Comparison of ENCODE assay signal across 8 cellular contexts in the genomic region with DNA sequence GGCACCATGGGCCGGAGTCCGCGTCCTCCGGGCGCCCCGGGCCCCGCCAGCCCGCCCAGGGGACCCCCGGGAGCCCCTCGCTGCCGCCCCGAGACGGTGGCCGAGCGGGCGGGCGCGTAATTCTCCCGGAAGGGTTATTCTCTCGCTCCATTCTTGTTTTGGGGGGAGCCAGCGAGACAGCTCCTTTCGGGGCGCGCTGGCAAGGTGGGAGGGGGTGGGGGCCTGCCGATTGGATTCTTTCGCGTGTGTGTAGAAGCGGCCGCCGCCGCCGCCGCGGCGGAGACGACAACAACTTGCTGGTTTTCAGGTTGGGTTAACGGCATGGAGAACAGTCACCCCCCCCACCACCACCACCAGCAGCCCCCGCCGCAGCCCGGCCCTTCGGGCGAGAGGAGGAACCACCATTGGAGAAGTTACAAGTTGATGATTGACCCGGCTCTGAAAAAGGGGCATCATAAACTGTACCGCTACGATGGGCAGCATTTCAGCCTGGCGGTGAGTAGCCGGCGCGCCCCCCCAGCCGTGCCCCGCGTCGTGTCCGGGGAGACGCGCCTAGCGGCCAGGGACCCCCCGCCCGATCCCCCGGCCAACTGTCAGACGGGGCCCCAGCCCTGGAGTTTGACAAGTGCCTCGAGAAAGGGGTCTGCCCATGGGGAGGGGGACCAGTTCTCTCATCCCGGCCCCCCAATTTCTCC. TPM values are rescaled to one million over a fixed set of nuclear protein-coding genes. Genes with fewer than 3 reads are reported as not detected.
DNase-seq lines count a peak whose midpoint lies in the region; ATAC-seq and TF ChIP-seq lines count a peak whose summit lies in the region.

No MANE protein-coding gene starts in this region.

- intact Hi-C loops in CD4-positive, alpha-beta T cell (cut with DNase I, micrococcal nuclease) = no loop called here

- no peaks in the 10 kb centered on the region for H3K9me3 Mint-ChIP-seq in CD4-positive, alpha-beta T cell

- H3K4me3 Mint-ChIP-seq in CD4-positive, alpha-beta T cell = peak overlapping the region; percentile 99

- no peaks in the 10 kb centered on the region for H3K27me3 ChIP-seq in CD4-positive, alpha-beta T cell (ENCODE audit: control insufficient read depth, insufficient read depth, low read length)
- H3K27me3 ChIP-seq in HUES6 (ENCODE audit: control insufficient read depth, insufficient read depth, low read length) (no peaks in the 10 kb centered on the region), mononuclear cell (ENCODE audit: insufficient read depth, low read length) (no peaks in the 10 kb centered on the region), tibial nerve (no peaks in the 10 kb centered on the region)

- peaks cover 60% of the 10 kb centered on the region for H3K36me3 Mint-ChIP-seq in CD4-positive, alpha-beta T cell (ENCODE audit: low read depth)

- H3K27ac ChIP-seq in CD4-positive, alpha-beta T cell (ENCODE audit: low read depth, low read length) = peak overlapping the region; percentile 74
- H3K27ac ChIP-seq in HUES6 (ENCODE audit: low read depth, low read length) (peak overlapping the region; percentile 45; the same call in 1 of the 2 replicates), tibial nerve (peak overlapping the region; percentile 87 to 100 (median 97))

- TF ChIP-seq POLR2A in tibial nerve (IDR thresholded peaks at IDR 0.05) = no peak

- H3K4me1 ChIP-seq in HUES6 (ENCODE audit: control insufficient read depth, insufficient read depth, low read length) = peaks cover 14% of the 10 kb centered on the region
- H3K4me1 ChIP-seq in mononuclear cell (ENCODE audit: insufficient read depth, low read length) = peaks cover 34% of the 10 kb centered on the region
- peaks cover 0 to 36% (median 23%) of the 10 kb centered on the region in 4 donors for H3K4me1 ChIP-seq in tibial nerve

- POLR2A ChIA-PET in CD4-positive, alpha-beta T cell (lab: Charles Lee) = interaction anchor here (0.9 to 34.6 kb wide), 10 partner anchors 1 to 1513 kb away, joined by 3 to 1869 read pairs (median 18); a partner anchor contains a TSS

- H3K4me3 ChIP-seq in HUES6 (ENCODE audit: low read depth, low read length) (peak overlapping the region; percentile 74), mononuclear cell (ENCODE audit: low read length) (peak overlapping the region; percentile 98), tibial nerve (peak overlapping the region; percentile 57 to 80 (median 71))

- CTCF ChIA-PET in CD4-positive, alpha-beta T cell (lab: Charles Lee) = interaction anchor here (1.4 to 16.5 kb wide), 2 partner anchors 9 to 84 kb away, joined by 4 to 746 read pairs; a partner anchor contains a TSS

- H3K9me3 ChIP-seq in CD4-positive, alpha-beta T cell (ENCODE audit: control insufficient read depth, low read length) = no peaks in the 10 kb centered on the region
- H3K9me3 ChIP-seq in HUES6 (ENCODE audit: control insufficient read depth, insufficient read depth, low read depth, low read length) (no peaks in the 10 kb centered on the region), mononuclear cell (ENCODE audit: low read depth, low read length) (no peaks in the 10 kb centered on the region), tibial nerve (no peaks in the 10 kb centered on the region)

- ATAC-seq in CD4-positive, alpha-beta T cell (ENCODE audit: poor library complexity) = peak; percentile 4
- ATAC-seq in GM19463 (IDR thresholded peaks at IDR 0.05; ENCODE audit: unreplicated experiment) = no peak

- TF ChIP-seq EP300 in tibial nerve (IDR thresholded peaks at IDR 0.05) = no peak

- H3K36me3 ChIP-seq in HUES6 (ENCODE audit: control insufficient read depth, insufficient read depth, low read length) (peaks cover 29% of the 10 kb centered on the region), tibial nerve (peaks cover 0 to 23% (median 9%) of the 10 kb centered on the region in 3 donors)

- H3K9ac ChIP-seq in HUES6 (ENCODE audit: low read length) = peak overlapping the region; percentile 74

- TF ChIP-seq CTCF in CD4-positive, alpha-beta T cell (IDR thresholded peaks at IDR 0.05) = no peak
- TF ChIP-seq CTCF in tibial nerve (IDR thresholded peaks at IDR 0.05) = peak in 2 of 5 experiments; percentile 13 to 21

- peak in 9 of 10 experiments; percentile 53 to 75 (median 64) for DNase-seq in CD4-positive, alpha-beta T cell
- DNase-seq in activated CD4-positive, CD25-positive, alpha-beta regulatory T cell treated with anti-CD3 and anti-CD28 coated beads, Interleukin-2, amount 50 U/mL, for 72 hours = peak; percentile 53
- DNase-seq in effector CD4-positive, alpha-beta T cell = peak; percentile 60
- DNase-seq in tibial nerve (ENCODE audit: low spot score in 2 of 2) = peak in 1 of 2 donors; percentile 33
- no peak for DNase-seq in epidermal melanocyte (ENCODE audit: insufficient read length, low spot score)

- peaks cover 35% of the 10 kb centered on the region for H3K4me1 Mint-ChIP-seq in CD4-positive, alpha-beta T cell (ENCODE audit: low read depth)

- no peaks in the 10 kb centered on the region for H3K27me3 Mint-ChIP-seq in CD4-positive, alpha-beta T cell

- 1% methylated on average over 28 of the region's 63 CpGs for WGBS in tibial nerve, 2 donors

- peak overlapping the region; percentile 82 for H3K27ac Mint-ChIP-seq in CD4-positive, alpha-beta T cell

RNA-seq across cellular contexts. Expression of a gene that starts 0.8 kb away (rescaled TPM):
- total RNA-seq in CD4-positive, alpha-beta T cell = 100 to 1,000 TPM; 146 to 151 TPM
- 28.4 TPM for total RNA-seq in mononuclear cell
- total RNA-seq in tibial nerve = 10 to 100 TPM in 3 of 4 donors, 1 to 10 TPM in 1; 9.4 to 18.3 (median 12.2) TPM

RNA-seq across cellular contexts. Expression of a gene that starts 11.1 kb away (rescaled TPM):
- 100 to 1,000 TPM; 155 to 164 TPM for total RNA-seq in CD4-positive, alpha-beta T cell
- total RNA-seq in mononuclear cell = 110 TPM
- total RNA-seq in tibial nerve = 10 to 100 TPM; 14.1 to 24.3 (median 18.1) TPM

RNA-seq across cellular contexts. Expression of a gene that starts 54.1 kb away (rescaled TPM):
- not detected for total RNA-seq in CD4-positive, alpha-beta T cell
- total RNA-seq in mononuclear cell (not detected), tibial nerve (1 to 10 TPM in 1 of 4 donors, under 1 TPM in 1, not detected in 2; 0.63 to 1.1 TPM)

Comparison
In these comparisons a context has a peak if more than half of its experiments do, and no peak if none do; other contexts are left out.
1. H3K27ac ChIP-seq: peak in every context shown above with its lines; median percentile 97 in tibial nerve; 74 in CD4-positive, alpha-beta T cell; 45 in HUES6.